In the genomic region with DNA sequence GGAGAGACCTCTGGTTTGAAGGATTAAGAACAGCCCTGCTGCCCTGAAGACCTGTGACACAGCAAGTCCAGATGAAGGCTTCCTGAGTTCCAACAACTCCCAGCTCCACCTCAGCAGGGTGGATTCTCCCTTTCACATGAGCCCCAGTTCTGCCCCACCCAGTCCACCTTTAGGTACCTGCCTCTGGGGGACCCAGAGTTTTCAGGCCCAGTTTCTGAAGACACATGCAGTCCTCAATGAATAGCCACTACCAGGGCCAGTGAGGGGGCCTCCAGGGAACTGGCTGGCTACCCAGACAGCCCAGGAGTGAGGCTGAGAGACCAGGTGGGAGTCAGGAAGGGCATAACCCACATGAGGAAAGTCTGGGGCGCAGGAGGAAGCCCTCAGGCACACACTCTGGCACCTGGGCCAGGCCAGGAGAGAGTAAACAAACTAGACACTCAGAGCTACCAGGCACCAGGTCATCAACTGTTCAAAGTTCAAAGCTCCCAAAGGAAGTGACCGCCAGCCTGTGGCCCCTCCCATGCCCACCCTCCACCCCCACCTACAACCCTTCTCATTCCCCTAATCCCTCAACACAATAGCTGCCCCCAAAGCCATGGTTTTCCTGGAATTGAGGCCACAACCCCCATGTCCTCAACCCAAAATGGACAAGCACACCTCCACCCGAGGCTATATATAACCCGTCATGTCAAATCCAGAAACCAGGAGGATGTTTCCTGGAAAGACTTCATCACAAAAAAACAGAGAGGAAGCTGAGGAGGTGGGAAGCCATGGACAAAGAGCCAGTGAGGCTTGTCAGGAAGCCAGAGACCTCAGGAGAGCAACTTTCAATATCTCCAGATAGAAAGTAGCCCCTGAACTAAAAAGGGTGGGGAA, we compare ENCODE assay signal across 1 cellular context.
TF ChIP-seq lines count a peak whose summit lies in the region.

No MANE protein-coding gene starts in this region.

TF ChIP-seq in HepG2, 621 proteins besides CTCF, POLR2A, EP300 and RAD21 (continued from another document):
- TF ChIP-seq NR2F6 (IDR thresholded peaks at IDR 0.05) (peak; percentile 61), NR2F6 (CRISPR knock-in tag; IDR thresholded peaks at IDR 0.05) (peak; percentile 90), RARG (CRISPR knock-in tag; IDR thresholded peaks at IDR 0.05; ENCODE audit: low read depth) (no peak), TEAD3 (CRISPR knock-in tag; optimal IDR thresholded peaks at IDR 0.05; ENCODE audit: borderline replicate concordance) (no peak), AKAP8 (CRISPR knock-in tag; IDR thresholded peaks at IDR 0.05) (no peak), IKZF4 (CRISPR knock-in tag; IDR thresholded peaks at IDR 0.05; ENCODE audit: borderline replicate concordance, low read depth, not compliant biosample characterization) (no peak), ZNF510 (CRISPR knock-in tag; IDR thresholded peaks at IDR 0.05; ENCODE audit: low read depth) (0 out of 2 replicates have a peak, but pooled peaks have one; percentile 53), ZFP36L2 (CRISPR knock-in tag; IDR thresholded peaks at IDR 0.05) (no peak), BCL6 (CRISPR knock-in tag; IDR thresholded peaks at IDR 0.05) (peak; percentile 71), ZNF530 (CRISPR knock-in tag; IDR thresholded peaks at IDR 0.05; ENCODE audit: low read depth) (no peak), KMT2A (CRISPR knock-in tag; IDR thresholded peaks at IDR 0.05) (no peak; the same call in 1 of the 2 replicates), TEAD2 (CRISPR knock-in tag; IDR thresholded peaks at IDR 0.05) (no peak), ZNF143 (CRISPR knock-in tag; IDR thresholded peaks at IDR 0.05) (no peak), SRY (CRISPR knock-in tag; IDR thresholded peaks at IDR 0.05) (no peak), JARID2 (CRISPR knock-in tag; IDR thresholded peaks at IDR 0.05; ENCODE audit: insufficient replicate concordance) (no peak), MBNL3 (CRISPR knock-in tag; conservative IDR thresholded peaks at IDR 0.05) (no peak), RBM39 (IDR thresholded peaks at IDR 0.05; ENCODE audit: low read depth, low read length, poor library complexity, severe bottlenecking) (no peak)
- TF ChIP-seq, protein P1, sequence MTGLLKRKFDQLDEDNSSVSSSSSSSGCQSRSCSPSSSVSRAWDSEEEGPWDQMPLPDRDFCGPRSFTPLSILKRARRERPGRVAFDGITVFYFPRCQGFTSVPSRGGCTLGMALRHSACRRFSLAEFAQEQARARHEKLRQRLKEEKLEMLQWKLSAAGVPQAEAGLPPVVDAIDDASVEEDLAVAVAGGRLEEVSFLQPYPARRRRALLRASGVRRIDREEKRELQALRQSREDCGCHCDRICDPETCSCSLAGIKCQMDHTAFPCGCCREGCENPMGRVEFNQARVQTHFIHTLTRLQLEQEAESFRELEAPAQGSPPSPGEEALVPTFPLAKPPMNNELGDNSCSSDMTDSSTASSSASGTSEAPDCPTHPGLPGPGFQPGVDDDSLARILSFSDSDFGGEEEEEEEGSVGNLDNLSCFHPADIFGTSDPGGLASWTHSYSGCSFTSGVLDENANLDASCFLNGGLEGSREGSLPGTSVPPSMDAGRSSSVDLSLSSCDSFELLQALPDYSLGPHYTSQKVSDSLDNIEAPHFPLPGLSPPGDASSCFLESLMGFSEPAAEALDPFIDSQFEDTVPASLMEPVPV (CRISPR knock-in tag; IDR thresholded peaks at IDR 0.05), result peak; percentile 60; the same call in 1 of the 2 replicates
- TF ChIP-seq, protein P2, sequence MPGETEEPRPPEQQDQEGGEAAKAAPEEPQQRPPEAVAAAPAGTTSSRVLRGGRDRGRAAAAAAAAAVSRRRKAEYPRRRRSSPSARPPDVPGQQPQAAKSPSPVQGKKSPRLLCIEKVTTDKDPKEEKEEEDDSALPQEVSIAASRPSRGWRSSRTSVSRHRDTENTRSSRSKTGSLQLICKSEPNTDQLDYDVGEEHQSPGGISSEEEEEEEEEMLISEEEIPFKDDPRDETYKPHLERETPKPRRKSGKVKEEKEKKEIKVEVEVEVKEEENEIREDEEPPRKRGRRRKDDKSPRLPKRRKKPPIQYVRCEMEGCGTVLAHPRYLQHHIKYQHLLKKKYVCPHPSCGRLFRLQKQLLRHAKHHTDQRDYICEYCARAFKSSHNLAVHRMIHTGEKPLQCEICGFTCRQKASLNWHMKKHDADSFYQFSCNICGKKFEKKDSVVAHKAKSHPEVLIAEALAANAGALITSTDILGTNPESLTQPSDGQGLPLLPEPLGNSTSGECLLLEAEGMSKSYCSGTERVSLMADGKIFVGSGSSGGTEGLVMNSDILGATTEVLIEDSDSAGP (CRISPR knock-in tag; IDR thresholded peaks at IDR 0.05; ENCODE audit: borderline replicate concordance), result no peak
- TF ChIP-seq, protein P3, sequence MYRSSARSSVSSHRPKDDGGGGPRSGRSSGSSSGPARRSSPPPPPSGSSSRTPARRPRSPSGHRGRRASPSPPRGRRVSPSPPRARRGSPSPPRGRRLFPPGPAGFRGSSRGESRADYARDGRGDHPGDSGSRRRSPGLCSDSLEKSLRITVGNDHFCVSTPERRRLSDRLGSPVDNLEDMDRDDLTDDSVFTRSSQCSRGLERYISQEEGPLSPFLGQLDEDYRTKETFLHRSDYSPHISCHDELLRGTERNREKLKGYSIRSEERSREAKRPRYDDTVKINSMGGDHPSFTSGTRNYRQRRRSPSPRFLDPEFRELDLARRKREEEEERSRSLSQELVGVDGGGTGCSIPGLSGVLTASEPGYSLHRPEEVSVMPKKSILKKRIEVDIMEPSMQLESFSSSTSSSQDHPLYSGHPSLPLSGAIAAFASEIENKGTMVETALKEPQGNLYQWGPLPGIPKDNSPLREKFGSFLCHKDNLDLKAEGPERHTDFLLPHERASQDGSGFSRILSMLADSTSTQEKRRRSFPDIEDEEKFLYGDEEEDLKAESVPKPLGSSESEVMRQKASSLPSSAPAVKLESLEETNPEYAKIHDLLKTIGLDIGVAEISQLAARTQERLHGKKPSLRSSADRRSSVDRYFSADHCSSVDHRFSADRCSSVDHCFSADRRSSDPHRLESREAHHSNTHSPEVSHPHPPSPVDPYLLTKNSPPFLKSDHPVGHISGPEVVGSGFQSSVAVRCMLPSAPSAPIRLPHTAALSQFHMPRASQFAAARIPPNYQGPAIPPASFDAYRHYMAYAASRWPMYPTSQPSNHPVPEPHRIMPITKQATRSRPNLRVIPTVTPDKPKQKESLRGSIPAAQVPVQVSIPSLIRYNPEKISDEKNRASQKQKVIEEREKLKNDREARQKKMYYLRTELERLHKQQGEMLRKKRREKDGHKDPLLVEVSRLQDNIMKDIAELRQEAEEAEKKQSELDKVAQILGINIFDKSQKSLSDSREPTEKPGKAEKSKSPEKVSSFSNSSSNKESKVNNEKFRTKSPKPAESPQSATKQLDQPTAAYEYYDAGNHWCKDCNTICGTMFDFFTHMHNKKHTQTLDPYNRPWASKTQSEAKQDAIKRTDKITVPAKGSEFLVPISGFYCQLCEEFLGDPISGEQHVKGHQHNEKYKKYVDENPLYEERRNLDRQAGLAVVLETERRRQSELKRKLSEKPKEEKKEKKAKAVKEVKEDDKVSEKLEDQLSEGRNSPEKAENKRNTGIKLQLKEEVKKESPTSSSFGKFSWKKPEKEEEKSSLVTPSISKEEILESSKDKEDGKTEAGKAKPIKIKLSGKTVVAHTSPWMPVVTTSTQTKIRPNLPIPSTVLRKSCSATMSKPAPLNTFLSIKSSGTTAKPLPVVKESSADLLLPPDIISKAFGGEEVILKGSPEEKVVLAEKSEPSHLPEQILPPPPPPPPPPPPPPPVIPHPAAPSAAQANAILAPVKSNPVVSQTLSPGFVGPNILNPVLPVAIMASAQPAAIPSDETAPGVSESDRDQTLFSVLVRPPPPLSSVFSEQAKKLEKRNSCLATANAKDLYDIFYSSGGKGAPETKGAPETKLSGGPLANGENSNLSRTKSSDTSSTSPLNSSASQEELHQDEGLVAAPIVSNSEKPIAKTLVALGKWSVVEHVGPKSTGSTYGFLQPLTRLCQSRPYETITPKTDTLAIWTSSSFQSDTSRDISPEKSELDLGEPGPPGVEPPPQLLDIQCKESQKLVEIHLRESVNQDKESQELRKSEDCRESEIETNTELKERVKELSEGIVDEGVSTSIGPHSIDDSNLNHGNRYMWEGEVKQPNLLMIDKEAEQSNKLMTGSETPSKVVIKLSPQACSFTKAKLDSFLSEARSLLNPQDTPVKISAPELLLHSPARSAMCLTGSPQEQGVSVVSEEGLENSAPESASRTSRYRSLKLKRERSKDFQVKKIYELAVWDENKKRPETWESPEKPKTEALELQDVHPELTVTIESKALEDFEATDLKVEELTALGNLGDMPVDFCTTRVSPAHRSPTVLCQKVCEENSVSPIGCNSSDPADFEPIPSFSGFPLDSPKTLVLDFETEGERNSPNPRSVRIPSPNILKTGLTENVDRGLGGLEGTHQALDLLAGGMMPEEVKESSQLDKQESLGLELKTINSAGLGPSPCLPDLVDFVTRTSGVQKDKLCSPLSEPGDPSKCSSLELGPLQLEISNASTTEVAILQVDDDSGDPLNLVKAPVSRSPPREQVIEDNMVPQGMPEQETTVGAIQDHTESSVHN (CRISPR knock-in tag; IDR thresholded peaks at IDR 0.05), result no peak; the same call in 1 of the 2 replicates
- TF ChIP-seq, protein P4, sequence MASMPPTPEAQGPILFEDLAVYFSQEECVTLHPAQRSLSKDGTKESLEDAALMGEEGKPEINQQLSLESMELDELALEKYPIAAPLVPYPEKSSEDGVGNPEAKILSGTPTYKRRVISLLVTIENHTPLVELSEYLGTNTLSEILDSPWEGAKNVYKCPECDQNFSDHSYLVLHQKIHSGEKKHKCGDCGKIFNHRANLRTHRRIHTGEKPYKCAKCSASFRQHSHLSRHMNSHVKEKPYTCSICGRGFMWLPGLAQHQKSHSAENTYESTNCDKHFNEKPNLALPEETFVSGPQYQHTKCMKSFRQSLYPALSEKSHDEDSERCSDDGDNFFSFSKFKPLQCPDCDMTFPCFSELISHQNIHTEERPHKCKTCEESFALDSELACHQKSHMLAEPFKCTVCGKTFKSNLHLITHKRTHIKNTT (CRISPR knock-in tag; IDR thresholded peaks at IDR 0.05), result no peak
- TF ChIP-seq, protein P5, sequence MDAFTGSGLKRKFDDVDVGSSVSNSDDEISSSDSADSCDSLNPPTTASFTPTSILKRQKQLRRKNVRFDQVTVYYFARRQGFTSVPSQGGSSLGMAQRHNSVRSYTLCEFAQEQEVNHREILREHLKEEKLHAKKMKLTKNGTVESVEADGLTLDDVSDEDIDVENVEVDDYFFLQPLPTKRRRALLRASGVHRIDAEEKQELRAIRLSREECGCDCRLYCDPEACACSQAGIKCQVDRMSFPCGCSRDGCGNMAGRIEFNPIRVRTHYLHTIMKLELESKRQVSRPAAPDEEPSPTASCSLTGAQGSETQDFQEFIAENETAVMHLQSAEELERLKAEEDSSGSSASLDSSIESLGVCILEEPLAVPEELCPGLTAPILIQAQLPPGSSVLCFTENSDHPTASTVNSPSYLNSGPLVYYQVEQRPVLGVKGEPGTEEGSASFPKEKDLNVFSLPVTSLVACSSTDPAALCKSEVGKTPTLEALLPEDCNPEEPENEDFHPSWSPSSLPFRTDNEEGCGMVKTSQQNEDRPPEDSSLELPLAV (CRISPR knock-in tag; conservative IDR thresholded peaks at IDR 0.05; ENCODE audit: low read depth), result no peak
